ENCODE assay signal across 25 cellular contexts in the genomic region with DNA sequence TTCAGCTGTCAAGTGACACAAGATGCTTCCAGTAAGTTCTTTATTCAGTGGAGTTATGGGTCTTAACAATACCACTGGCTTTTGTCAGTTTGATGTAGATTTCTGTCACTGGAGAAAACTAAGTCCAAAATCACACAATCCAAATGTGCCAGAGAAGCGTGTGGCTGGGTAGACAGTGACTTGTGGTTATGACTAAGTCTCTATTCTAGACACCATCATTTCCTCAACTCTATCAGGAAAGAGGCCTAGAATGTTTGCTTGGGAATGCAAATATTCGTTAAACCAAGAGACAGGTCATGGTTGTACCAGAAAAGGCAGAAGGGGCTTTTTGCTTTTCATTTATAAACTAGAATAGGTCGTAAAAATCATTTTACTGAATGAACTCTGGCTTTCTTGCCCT. TPM values are rescaled to one million over a fixed set of nuclear protein-coding genes. Genes with fewer than 3 reads are reported as not detected.
DNase-seq lines count a peak whose midpoint lies in the region; ATAC-seq, FAIRE-seq and TF ChIP-seq lines count a peak whose summit lies in the region.
"Had no signal": no experiment of that assay in that cellular context is flagged by ENCODE, and none has a peak within 500 bp of the region (broad histone marks: within the 10 kb centered on the region; RNA-seq: fewer than 3 reads in every experiment).

No MANE protein-coding gene starts in this region.

- H3K27me3 ChIP-seq in mammary epithelial cell (ENCODE audit: insufficient read depth, low read length): no peaks in the 10 kb centered on the region
- H3K27me3 ChIP-seq in breast epithelium: no peaks in the 10 kb centered on the region
- H3K27me3 ChIP-seq in right lobe of liver: no peaks in the 10 kb centered on the region

- H3K9ac ChIP-seq in mammary epithelial cell (ENCODE audit: insufficient read depth, low read length): no peak overlapping the region

- peak overlapping the region; percentile 32 for H3K4me2 ChIP-seq in mammary epithelial cell (ENCODE audit: insufficient read depth, low read depth, low read length)

- TF ChIP-seq POLR2A in breast epithelium (IDR thresholded peaks at IDR 0.05): no peak
- TF ChIP-seq POLR2A in right lobe of liver (IDR thresholded peaks at IDR 0.05): no peak

- H2AFZ ChIP-seq in mammary epithelial cell (ENCODE audit: low read depth, low read length): peak overlapping the region; percentile 33

- no peaks in the 10 kb centered on the region for H3K9me3 Mint-ChIP-seq in nephron progenitor cell

- H3K36me3 ChIP-seq in mammary epithelial cell (ENCODE audit: insufficient read depth, low read length) (no peaks in the 10 kb centered on the region), breast epithelium (no peaks in the 10 kb centered on the region), right lobe of liver (no peaks in the 10 kb centered on the region)

- no peak for ATAC-seq in GM19328 (IDR thresholded peaks at IDR 0.05; ENCODE audit: unreplicated experiment)
- no peak for ATAC-seq in right lobe of liver
- ATAC-seq: activated CD8-positive, alpha-beta memory T cell treated with anti-CD3 and anti-CD28 coated beads, Interleukin-2, amount 10 ng/mL, durations not matched to agents 7 days and 5 days; left lobe of liver; mucosa of descending colon; sciatic nerve; T-helper 17 cell had no signal

- no peaks in the 10 kb centered on the region for H3K27me3 Mint-ChIP-seq in nephron progenitor cell (ENCODE audit: low read depth, poor library complexity)
- H3K27me3 Mint-ChIP-seq: activated CD8-positive, alpha-beta memory T cell treated with anti-CD3 and anti-CD28 coated beads, Interleukin-2, amount 10 ng/mL, durations not matched to agents 7 days and 5 days; CD4-positive, CD25-positive, alpha-beta regulatory T cell; T-helper 17 cell had no signal

- intact Hi-C loops in mammary epithelial cell (cut with micrococcal nuclease): no loop called here
- intact Hi-C loops in breast epithelium (cut with DNase I; ENCODE audit: low total_unique reads): no loop called here
- intact Hi-C loops in right lobe of liver (cut with DNase I): no loop called here

- H3K4me3 ChIP-seq in mammary epithelial cell (replicated peaks in 1 of 3; ENCODE audit: insufficient read depth in 1 of 3, low read depth in 2 of 3, low read length in 3 of 3): no peak overlapping the region
- no peak overlapping the region for H3K4me3 ChIP-seq in breast epithelium
- no peak overlapping the region for H3K4me3 ChIP-seq in right lobe of liver
- H3K4me3 ChIP-seq: coronary artery, mucosa of descending colon had no signal

- H3K4me1 Mint-ChIP-seq in nephron progenitor cell: no peaks in the 10 kb centered on the region

- TF ChIP-seq CTCF in mammary epithelial cell (conservative IDR thresholded peaks at IDR 0.05 in 1 of 2, IDR thresholded peaks at IDR 0.05 in 1 of 2; ENCODE audit: extremely low read depth in 1 of 2, insufficient read depth in 1 of 2, low read depth in 1 of 2, low read length in 2 of 2): no peak
- no peak for TF ChIP-seq CTCF in breast epithelium (IDR thresholded peaks at IDR 0.05)
- TF ChIP-seq CTCF in nephron progenitor cell (IDR thresholded peaks at IDR 0.05): no peak
- TF ChIP-seq CTCF in right lobe of liver (IDR thresholded peaks at IDR 0.05): no peak

- no peaks in the 10 kb centered on the region for H3K36me3 Mint-ChIP-seq in nephron progenitor cell (ENCODE audit: low read depth)
- H3K36me3 Mint-ChIP-seq: CD4-positive, CD25-positive, alpha-beta regulatory T cell had no signal

- H3K4me3 Mint-ChIP-seq in nephron progenitor cell: no peak overlapping the region
- H3K4me3 Mint-ChIP-seq: activated CD8-positive, alpha-beta memory T cell treated with anti-CD3 and anti-CD28 coated beads, Interleukin-2, amount 10 ng/mL, durations not matched to agents 7 days and 5 days; CD4-positive, CD25-positive, alpha-beta regulatory T cell; T-helper 17 cell had no signal

- H3K27ac ChIP-seq in mammary epithelial cell (ENCODE audit: insufficient read depth, low read depth, low read length) (no peak overlapping the region), breast epithelium (no peak overlapping the region), epithelial cell of prostate (peak overlapping the region; percentile 5), right lobe of liver (no peak overlapping the region)
- H3K27ac ChIP-seq: coronary artery had no signal

- H3K27ac Mint-ChIP-seq in nephron progenitor cell: no peak overlapping the region
- H3K27ac Mint-ChIP-seq: activated CD8-positive, alpha-beta memory T cell treated with anti-CD3 and anti-CD28 coated beads, Interleukin-2, amount 10 ng/mL, durations not matched to agents 7 days and 5 days; CD4-positive, CD25-positive, alpha-beta regulatory T cell; T-helper 17 cell had no signal

- dilution Hi-C loops in mammary epithelial cell (cut with HindIII; ENCODE audit: low sequenced_read_pairs): loop anchor here (5.0 kb wide), 1 partner anchor 51 kb away; no protein-coding TSS in a partner anchor

- H4K20me1 ChIP-seq in mammary epithelial cell (ENCODE audit: insufficient read depth, low read length): no peaks in the 10 kb centered on the region

- CTCF ChIA-PET in mammary epithelial cell (lab: Charles Lee; ENCODE audit: low non-redundant PET): no interaction called here

- FAIRE-seq in RCC 7860 (lab: Jason Lieb, UNC): peak; percentile 91
- FAIRE-seq: endometrium, frontal cortex had no signal

- no TSS peak for BruUV-seq in mammary epithelial cell (replicated peaks; lab: Mats Ljungman, UMichigan)

- H3K4me1 ChIP-seq in mammary epithelial cell (ENCODE audit: insufficient read depth, low read length): peaks cover 27% of the 10 kb centered on the region
- H3K4me1 ChIP-seq in breast epithelium: no peaks in the 10 kb centered on the region
- no peaks in the 10 kb centered on the region for H3K4me1 ChIP-seq in right lobe of liver

- H3K9me3 ChIP-seq in mammary epithelial cell (replicated peaks; ENCODE audit: insufficient read depth, low read length) (no peaks in the 10 kb centered on the region), breast epithelium (peaks cover 0 to 8% of the 10 kb centered on the region in 2 donors), right lobe of liver (no peaks in the 10 kb centered on the region)
- H3K9me3 ChIP-seq: mucosa of descending colon had no signal

- DNase-seq in mammary epithelial cell (no peak), breast epithelium (ENCODE audit: low spot score in 2 of 2) (no peak), RCC 7860 (ENCODE audit: low spot score) (peak; percentile 70), epithelial cell of prostate (ENCODE audit: low read depth, low spot score) (no peak), stromal cell of bone marrow (ENCODE audit: low read depth) (peak; percentile 3), nephron progenitor cell (no peak), right lobe of liver (no peak)
- DNase-seq: ACHN; activated CD4-positive, CD25-positive, alpha-beta regulatory T cell treated with anti-CD3 and anti-CD28 coated beads, Interleukin-2, amount 50 U/mL, for 72 hours; activated CD8-positive, alpha-beta memory T cell treated with anti-CD3 and anti-CD28 coated beads, Interleukin-2, amount 10 ng/mL, durations not matched to agents 7 days and 5 days; activated effector memory CD4-positive, alpha-beta T cell treated with Interleukin-2 at 50 U/mL for 16 hours; CD4-positive, CD25-positive, alpha-beta regulatory T cell; mucosa of descending colon; NCI-H1694 treated with DMSO at 0.1 percent for 48 hours; NCI-H446; occipital lobe; SHP77 treated with DMSO at 0.1 percent for 48 hours; stimulated activated CD4-positive, alpha-beta T cell treated with anti-CD3 and anti-CD28 coated beads, Interleukin-2, amount 100 ng/mL, for 24 hours; T-helper 17 cell had no signal

- no peaks in the 10 kb centered on the region for H3K79me2 ChIP-seq in mammary epithelial cell (ENCODE audit: insufficient read depth, low read length)

- WGBS in mammary epithelial cell (ENCODE audit: low coverage, missing lambda C conversion rate): 54% methylated on average over 3 of the region's 3 CpGs
- 8% methylated on average over 3 of the region's 3 CpGs for WGBS in right lobe of liver (ENCODE audit: insufficient coverage, low coverage, low lambda C conversion rate, missing lambda C conversion rate)

- in situ Hi-C loops in mammary epithelial cell (cut with MboI; ENCODE audit: low sequenced_read_pairs in 2 of 2): no loop called here

RNA-seq across cellular contexts. Expression of a gene that starts 54.4 kb away (rescaled TPM):
- total RNA-seq in mammary epithelial cell (10 to 100 TPM in 1 of 2 donors, 1 to 10 TPM in 1; 5.2 to 20.7 TPM), breast epithelium (1 to 10 TPM; 1.6 to 3.8 (median 3.6) TPM), right lobe of liver (1 to 10 TPM in 1 of 6 experiments, under 1 TPM in 5; 0.11 to 1.2 (median 0.25) TPM)
- 6.6 TPM for polyA plus RNA-seq in mammary epithelial cell
- 3.2 TPM for polyA minus RNA-seq in mammary epithelial cell
- total RNA-seq: CD4-positive, CD25-positive, alpha-beta regulatory T cell; T-helper 17 cell had no signal

Comparison
In these comparisons a context has a peak if more than half of its experiments do, and no peak if none do; other contexts are left out.
1. DNase-seq: peak in RCC 7860 (single experiment) and stromal cell of bone marrow (single experiment); none in mammary epithelial cell (single experiment), breast epithelium (0 of 2), epithelial cell of prostate (single experiment), nephron progenitor cell (single experiment) and right lobe of liver (0 of 3).